11 cellular contexts compared by ENCODE assay signal in genomic region chr9:9804109-9804508, GRCh38.
"Had no signal": no experiment of that assay in that cellular context is flagged by ENCODE, and none has a peak within 500 bp of the region (broad histone marks: within the 10 kb centered on the region; RNA-seq: fewer than 3 reads in every experiment).

No MANE protein-coding gene starts in this region.

- H3K9ac ChIP-seq: GM23248 had no signal

- FAIRE-seq: H1, H54 had no signal

- H2AFZ ChIP-seq: GM23248, GM23338 had no signal

- H3K27ac ChIP-seq: GM23248 had no signal

- H3K4me2 ChIP-seq: GM23338 had no signal

- DNase-seq: GM23248, GOT3, H7, H9, HCEC 1CT, HFFc6 had no signal

- H3K4me3 ChIP-seq: GM23248, GM23338, HAP-1 had no signal

- H3K36me3 ChIP-seq: HAP-1 had no signal

- ATAC-seq: GM23338, HCT116 had no signal

- H3K9me3 ChIP-seq: HAP-1 had no signal
